In the genomic region with DNA sequence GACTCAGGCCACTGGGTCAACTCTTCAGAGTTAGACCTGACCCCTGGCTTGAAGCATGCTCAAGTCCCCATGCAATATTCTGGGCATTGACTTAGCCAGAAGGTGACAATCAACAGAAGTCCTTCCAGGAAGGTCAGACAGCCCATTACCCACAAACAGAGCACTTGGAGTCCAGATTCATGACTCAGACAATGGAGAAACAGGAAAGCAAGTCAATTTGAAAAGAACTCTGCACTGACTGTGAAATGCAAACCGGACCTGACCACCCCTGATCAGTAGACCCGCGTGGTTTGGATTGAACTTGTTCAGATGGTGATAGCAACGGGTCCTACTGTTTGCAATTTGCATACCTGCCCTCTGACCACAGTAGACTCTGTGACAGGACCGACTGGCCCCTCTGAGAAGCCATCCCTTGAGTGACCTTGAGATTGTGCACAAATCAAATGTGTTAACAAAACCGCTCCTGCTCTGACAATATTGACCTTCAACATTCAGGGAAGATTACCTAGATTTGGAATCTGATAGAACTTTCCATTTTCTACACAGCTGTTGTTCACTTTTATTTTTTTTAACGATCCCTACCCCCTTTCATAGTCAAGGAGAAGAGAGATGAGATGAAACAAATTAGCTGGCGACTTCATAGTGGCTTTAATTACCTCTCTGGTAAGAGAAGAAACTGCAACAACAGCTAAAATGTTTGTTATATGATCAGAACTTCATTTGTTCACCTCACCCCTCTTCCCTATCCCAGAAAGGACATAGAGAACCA, we compare ENCODE assay signal across 20 cellular contexts.
DNase-seq lines count a peak whose midpoint lies in the region; ATAC-seq and TF ChIP-seq lines count a peak whose summit lies in the region.
"Had no signal": no experiment of that assay in that cellular context is flagged by ENCODE, and none has a peak within 500 bp of the region (broad histone marks: within the 10 kb centered on the region; RNA-seq: fewer than 3 reads in every experiment).

No MANE protein-coding gene starts in this region.

- ATAC-seq in IMR-90 (ENCODE audit: low read depth): no peak
- ATAC-seq: activated T-cell treated with anti-CD3 and anti-CD28 coated beads, Interleukin-2, amount 50 U/mL, for 72 hours had no signal

- H3K14ac ChIP-seq in IMR-90 (replicated peaks; ENCODE audit: low read depth, low read length): no peak overlapping the region

- peak; percentile 44 for DNase-seq in IMR-90
- DNase-seq in epithelial cell of prostate (ENCODE audit: low read depth, low spot score): no peak
- DNase-seq in COLO668 (lab: John Stamatoyannopoulos, UW; ENCODE audit: unreplicated experiment): no peak
- no peak for DNase-seq in posterior cingulate gyrus
- DNase-seq in activated CD4-positive, alpha-beta T cell treated with anti-CD3 and anti-CD28 coated beads for 1 hour: no peak
- no peak for DNase-seq in cerebellar nuclear complex (lab: John Stamatoyannopoulos, UW)
- DNase-seq: activated CD4-positive, alpha-beta T cell treated with anti-CD3 and anti-CD28 coated beads, Interleukin-2, amount 50 U/mL, for 1 hour; activated T-cell treated with anti-CD3 and anti-CD28 coated beads, Interleukin-2, amount 50 U/mL, for 72 hours; aorta; DMS153; endodermal cell; NCI-H1417 treated with DMSO at 0.1 percent for 48 hours; NCI-H510A; occipital lobe; stimulated activated CD8-positive, alpha-beta memory T cell treated with anti-CD3 and anti-CD28 coated beads, Interleukin-4, amount 100 ng/mL, for 48 hours; transverse colon had no signal

- no peak overlapping the region for H3K4me3 ChIP-seq in IMR-90 (ENCODE audit: insufficient read depth, low read depth, low read length)
- H3K4me3 ChIP-seq: transverse colon had no signal

- peak overlapping the region in 1 of 2 experiments; percentile 0; a peak in 2 of 4 replicates for H4K8ac ChIP-seq in IMR-90 (ENCODE audit: low read depth in 2 of 2, low read length in 2 of 2)

- H3K27me3 Mint-ChIP-seq in nephron (ENCODE audit: low read depth): peaks cover 5% of the 10 kb centered on the region

- no TSS peak for BruUV-seq in IMR-90 (replicated peaks; lab: Mats Ljungman, UMichigan)

- CTCF ChIA-PET in IMR-90 (lab: Yijun Ruan, JAX): no interaction called here

- 0 out of 2 replicates have a peak, but pooled peaks cover 6% of the 10 kb centered on the region for H3K9me1 ChIP-seq in IMR-90 (ENCODE audit: insufficient read depth, low read length)

- H2BK5ac ChIP-seq in IMR-90 (ENCODE audit: low read depth, low read length, poor library complexity, severe bottlenecking): peak overlapping the region; percentile 39

- TF ChIP-seq CTCF in 22Rv1 (IDR thresholded peaks at IDR 0.05) (no peak), IMR-90 (conservative IDR thresholded peaks at IDR 0.05; ENCODE audit: low read depth, low read length) (no peak), nephron (IDR thresholded peaks at IDR 0.05; ENCODE audit: unreplicated experiment in 3 of 3) (no peak)

- no peak overlapping the region for H2AFZ ChIP-seq in IMR-90 (replicated peaks; ENCODE audit: low read length, poor library complexity)

- 0 out of 2 replicates have a peak overlapping the region, but pooled peaks have one; percentile 1 for H2BK120ac ChIP-seq in IMR-90 (ENCODE audit: low read depth, low read length)

- H3K4me1 ChIP-seq in IMR-90 (ENCODE audit: control insufficient read depth, insufficient read depth, low read length): peaks cover 18% of the 10 kb centered on the region

- no peak overlapping the region for H3K23ac ChIP-seq in IMR-90 (ENCODE audit: low read depth, low read length)

- peaks cover 64% of the 10 kb centered on the region for H3K36me3 Mint-ChIP-seq in nephron (ENCODE audit: low read depth)
- H3K36me3 Mint-ChIP-seq: memory B cell had no signal

- no peak overlapping the region for H3K56ac ChIP-seq in IMR-90 (ENCODE audit: extremely low read depth, insufficient read depth, low read length)

- peaks cover 8 to 28% of the 10 kb centered on the region in 2 experiments; a peak in 3 of 4 replicates for H3K79me1 ChIP-seq in IMR-90 (ENCODE audit: low read depth in 1 of 2, low read length in 2 of 2)

- H3K36me3 ChIP-seq in IMR-90 (ENCODE audit: control insufficient read depth, insufficient read depth, low read length): peaks cover 11% of the 10 kb centered on the region
- H3K36me3 ChIP-seq: transverse colon had no signal

- H3K9me3 ChIP-seq in IMR-90 (ENCODE audit: control insufficient read depth, insufficient read depth, low read length): no peaks in the 10 kb centered on the region
- H3K9me3 ChIP-seq: transverse colon had no signal

- no peaks in the 10 kb centered on the region for H3K9me3 Mint-ChIP-seq in nephron
- H3K9me3 Mint-ChIP-seq: activated T-cell treated with anti-CD3 and anti-CD28 coated beads, Interleukin-2, amount 50 U/mL, for 72 hours; endodermal cell; IgD-negative memory B cell; memory B cell had no signal

- H2AK5ac ChIP-seq in IMR-90 (ENCODE audit: low read depth, low read length): 0 out of 2 replicates have a peak overlapping the region, but pooled peaks have one; percentile 27

- no peak for TF ChIP-seq POLR2A in IMR-90 (IDR thresholded peaks at IDR 0.05; ENCODE audit: low read depth, low read length)

- H4K91ac ChIP-seq in IMR-90 (ENCODE audit: insufficient read depth, low read depth, low read length): peak overlapping the region; percentile 4; the same call in 1 of the 2 replicates

- H2BK15ac ChIP-seq in IMR-90 (ENCODE audit: low read depth, low read length): no peak overlapping the region

- dilution Hi-C loops in IMR-90 (cut with HindIII; ENCODE audit: low sequenced_read_pairs, unreplicated experiment): no loop called here

- H2AK9ac ChIP-seq in IMR-90 (replicated peaks; ENCODE audit: low read depth, low read length, poor library complexity): no peak overlapping the region

- no peak overlapping the region for H2BK20ac ChIP-seq in IMR-90 (ENCODE audit: low read depth, low read length)

- peak overlapping the region; percentile 39 to 96 (median 90) for H3K27ac Mint-ChIP-seq in nephron
- H3K27ac Mint-ChIP-seq: activated T-cell treated with anti-CD3 and anti-CD28 coated beads, Interleukin-2, amount 50 U/mL, for 72 hours; endodermal cell; IgD-negative memory B cell; memory B cell had no signal

- H4K20me1 ChIP-seq in IMR-90 (ENCODE audit: insufficient read depth, low read length): no peaks in the 10 kb centered on the region

- H3K4me1 Mint-ChIP-seq in nephron: peaks cover 56% of the 10 kb centered on the region

- H3K9ac ChIP-seq in IMR-90 (ENCODE audit: low read depth, low read length): no peak overlapping the region

- no peak overlapping the region; the same call in 1 of the 2 replicates for H3K18ac ChIP-seq in IMR-90 (ENCODE audit: low read depth, low read length)

- in situ Hi-C loops in IMR-90 (cut with MboI; ENCODE audit: low sequenced_read_pairs): no loop called here

- peak overlapping the region; percentile 0; the same call in 1 of the 2 replicates for H3K4ac ChIP-seq in IMR-90 (ENCODE audit: low read depth, low read length)

- no peak for TF ChIP-seq RAD21 in IMR-90 (IDR thresholded peaks at IDR 0.05; ENCODE audit: low read length)

- H3K4me3 Mint-ChIP-seq in nephron: no peak overlapping the region
- H3K4me3 Mint-ChIP-seq: activated T-cell treated with anti-CD3 and anti-CD28 coated beads, Interleukin-2, amount 50 U/mL, for 72 hours; endodermal cell; IgD-negative memory B cell; memory B cell had no signal

- POLR2A ChIA-PET in IMR-90 (lab: Charles Lee; ENCODE audit: unreplicated experiment): no interaction called here

- H3K4me2 ChIP-seq in IMR-90 (ENCODE audit: low read depth, low read length): no peak overlapping the region

- no peak overlapping the region for H4K5ac ChIP-seq in IMR-90 (ENCODE audit: low read depth, low read length)

- H3K27me3 ChIP-seq in IMR-90 (ENCODE audit: control insufficient read depth, insufficient read depth, low read length): no peaks in the 10 kb centered on the region
- H3K27me3 ChIP-seq: transverse colon had no signal

- intact Hi-C loops in IMR-90 (cut with micrococcal nuclease) (loop anchor here (10.0 kb wide), 1 partner anchor 401 kb away; no protein-coding TSS in a partner anchor), posterior cingulate gyrus (cut with DNase I) (loop anchor here (5.0 to 10.0 kb wide), 2 partner anchors 79 to 137 kb away; a partner anchor contains a TSS)

- H3K27ac ChIP-seq in 22Rv1: peak overlapping the region; percentile 82
- no peak overlapping the region for H3K27ac ChIP-seq in IMR-90 (ENCODE audit: insufficient read depth, low read length)
- peak overlapping the region; percentile 45 for H3K27ac ChIP-seq in epithelial cell of prostate

- 84% methylated on average over 4 of the region's 8 CpGs; no CpG with 5 or more reads in 1 of the 2 experiments for WGBS in IMR-90 (ENCODE audit: extremely low coverage in 2 of 2, insufficient read length in 1 of 2), 2 experiments

TF ChIP-seq in IMR-90, 13 proteins besides CTCF, POLR2A, EP300 and RAD21:
- TF ChIP-seq FOS (IDR thresholded peaks at IDR 0.05; ENCODE audit: low read depth, low read length) (0 out of 2 replicates have a peak, but pooled peaks have one; percentile 3), SMC3 (IDR thresholded peaks at IDR 0.05; ENCODE audit: low read depth, low read length) (no peak)
